26 cellular contexts compared by ENCODE assay signal in genomic region chrX:50839730-50840129, GRCh38.
"Had no signal": no experiment of that assay in that cellular context is flagged by ENCODE, and none has a peak within 500 bp of the region (broad histone marks: within the 10 kb centered on the region; RNA-seq: fewer than 3 reads in every experiment).

No MANE protein-coding gene starts in this region.

- H3K4me3 ChIP-seq: stomach, suprapubic skin, testis, thoracic aorta, thyroid gland, tibial artery, tibial nerve, transverse colon, upper lobe of left lung, uterus, vagina had no signal

- H3K27me3 ChIP-seq: stomach, suprapubic skin, testis, thyroid gland, tibial artery, tibial nerve, transverse colon, upper lobe of left lung, uterus, vagina had no signal

- H3K9me3 ChIP-seq: suprapubic skin, testis, thoracic aorta, thyroid gland, tibial nerve, transverse colon, uterus, vagina had no signal

- ATAC-seq: stimulated activated effector memory CD8-positive, alpha-beta T cell treated with anti-CD3 and anti-CD28 coated beads, Interleukin-12 subunit alpha, Interleukin-12 subunit beta, amount 100 ng/mL, for 72 hours; stimulated activated memory B cell treated with anti-CD40 and anti-IgM and Interleukin-4, amounts not matched to agents 10 μg/mL and 1 μg/mL and 100 μg/mL, for 72 hours; stimulated activated naive B cell treated with anti-CD40 and anti-IgM and Interleukin-4, amounts not matched to agents 10 μg/mL and 1 μg/mL and 100 μg/mL, for 72 hours; stimulated activated naive CD8-positive, alpha-beta T cell treated with anti-CD3 and anti-CD28 coated beads, Interleukin-15, amount 100 ng/mL, for 72 hours; stimulated activated naive CD8-positive, alpha-beta T cell treated with anti-CD3 and anti-CD28 coated beads, Interleukin-15, Interleukin-2, amounts not matched to agents 100 U/mL and 50 U/mL, for 24 hours had no signal

- H3K27ac ChIP-seq: stomach, suprapubic skin, testis, thoracic aorta, thyroid gland, tibial artery, tibial nerve, transverse colon, upper lobe of left lung, uterus, vagina had no signal

- H3K4me1 Mint-ChIP-seq: stimulated activated effector memory CD8-positive, alpha-beta T cell treated with anti-CD3 and anti-CD28 coated beads, Interleukin-12 subunit alpha, Interleukin-12 subunit beta, amount 100 ng/mL, for 72 hours; stimulated activated memory B cell treated with anti-CD40 and anti-IgM and Interleukin-4, amounts not matched to agents 10 μg/mL and 1 μg/mL and 100 μg/mL, for 72 hours; stimulated activated naive B cell treated with anti-CD40 and anti-IgM and Interleukin-4, amounts not matched to agents 10 μg/mL and 1 μg/mL and 100 μg/mL, for 72 hours; stimulated activated naive CD8-positive, alpha-beta T cell treated with anti-CD3 and anti-CD28 coated beads, Interleukin-15, amount 100 ng/mL, for 72 hours had no signal

- H3K36me3 Mint-ChIP-seq: stimulated activated effector memory CD8-positive, alpha-beta T cell treated with anti-CD3 and anti-CD28 coated beads, Interleukin-12 subunit alpha, Interleukin-12 subunit beta, amount 100 ng/mL, for 72 hours; stimulated activated memory B cell treated with anti-CD40 and anti-IgM and Interleukin-4, amounts not matched to agents 10 μg/mL and 1 μg/mL and 100 μg/mL, for 72 hours; stimulated activated naive B cell treated with anti-CD40 and anti-IgM and Interleukin-4, amounts not matched to agents 10 μg/mL and 1 μg/mL and 100 μg/mL, for 72 hours; type B pancreatic cell had no signal

- H3K36me3 ChIP-seq: stomach, suprapubic skin, thoracic aorta, thyroid gland, tibial artery, tibial nerve, transverse colon, upper lobe of left lung, uterus, vagina had no signal

- H3K4me3 Mint-ChIP-seq: stimulated activated effector memory CD8-positive, alpha-beta T cell treated with anti-CD3 and anti-CD28 coated beads, Interleukin-12 subunit alpha, Interleukin-12 subunit beta, amount 100 ng/mL, for 72 hours; stimulated activated memory B cell treated with anti-CD40 and anti-IgM and Interleukin-4, amounts not matched to agents 10 μg/mL and 1 μg/mL and 100 μg/mL, for 72 hours; stimulated activated naive B cell treated with anti-CD40 and anti-IgM and Interleukin-4, amounts not matched to agents 10 μg/mL and 1 μg/mL and 100 μg/mL, for 72 hours; stimulated activated naive CD8-positive, alpha-beta T cell treated with anti-CD3 and anti-CD28 coated beads, Interleukin-15, amount 100 ng/mL, for 72 hours; stimulated activated naive CD8-positive, alpha-beta T cell treated with anti-CD3 and anti-CD28 coated beads, Interleukin-15, Interleukin-2, amounts not matched to agents 100 ng/mL and 50 ng/mL, for 24 hours; type B pancreatic cell had no signal

- H3K27me3 Mint-ChIP-seq: stimulated activated naive CD8-positive, alpha-beta T cell treated with anti-CD3 and anti-CD28 coated beads, Interleukin-15, amount 100 ng/mL, for 72 hours; type B pancreatic cell had no signal

- H3K9me3 Mint-ChIP-seq: stimulated activated effector memory CD8-positive, alpha-beta T cell treated with anti-CD3 and anti-CD28 coated beads, Interleukin-12 subunit alpha, Interleukin-12 subunit beta, amount 100 ng/mL, for 72 hours; stimulated activated memory B cell treated with anti-CD40 and anti-IgM and Interleukin-4, amounts not matched to agents 10 μg/mL and 1 μg/mL and 100 μg/mL, for 72 hours; stimulated activated naive B cell treated with anti-CD40 and anti-IgM and Interleukin-4, amounts not matched to agents 10 μg/mL and 1 μg/mL and 100 μg/mL, for 72 hours; stimulated activated naive CD8-positive, alpha-beta T cell treated with anti-CD3 and anti-CD28 coated beads, Interleukin-15, amount 100 ng/mL, for 72 hours; stimulated activated naive CD8-positive, alpha-beta T cell treated with anti-CD3 and anti-CD28 coated beads, Interleukin-15, Interleukin-2, amounts not matched to agents 100 ng/mL and 50 ng/mL, for 24 hours; type B pancreatic cell had no signal

- DNase-seq: stimulated activated CD4-positive, alpha-beta T cell treated with anti-CD3 and anti-CD28 coated beads, Interleukin-2, amount 100 ng/mL, for 48 hours; stimulated activated CD4-positive, alpha-beta T cell treated with anti-CD3 and anti-CD28 coated beads, Interleukin-4, amount 100 ng/mL, for 1 hour; stimulated activated CD4-positive, alpha-beta T cell treated with anti-CD3 and anti-CD28 coated beads, Interleukin-4, amount 100 ng/mL, for 24 hours; stimulated activated CD4-positive, alpha-beta T cell treated with anti-CD3 and anti-CD28 coated beads, Interleukin-4, amount 100 ng/mL, for 4 hours; stimulated activated CD8-positive, alpha-beta memory T cell treated with anti-CD3 and anti-CD28 coated beads, Interleukin-4, amount 100 ng/mL, for 48 hours; stimulated activated naive B cell treated with anti-CD40 and anti-IgM and Interleukin-4, amounts not matched to agents 10 μg/mL and 1 μg/mL and 100 μg/mL, for 72 hours; stimulated activated naive CD4-positive, alpha-beta T cell; stimulated activated naive CD4-positive, alpha-beta T cell treated with Interleukin-2 at 50 U/mL for 16 hours; stimulated activated naive CD8-positive, alpha-beta T cell treated with anti-CD3 and anti-CD28 coated beads, Interleukin-15, amount 100 ng/mL, for 72 hours; stimulated activated naive CD8-positive, alpha-beta T cell treated with anti-CD3 and anti-CD28 coated beads, Interleukin-15, Interleukin-2, amounts not matched to agents 100 U/mL and 50 U/mL, for 24 hours; stomach; substantia nigra; testis; thyroid gland; tibial artery; transverse colon; upper lobe of left lung; uterus had no signal

- H3K4me1 ChIP-seq: stomach, suprapubic skin, testis, thyroid gland, tibial artery, tibial nerve, transverse colon, upper lobe of left lung, uterus, vagina had no signal

- H3K27ac Mint-ChIP-seq: stimulated activated effector memory CD8-positive, alpha-beta T cell treated with anti-CD3 and anti-CD28 coated beads, Interleukin-12 subunit alpha, Interleukin-12 subunit beta, amount 100 ng/mL, for 72 hours; stimulated activated memory B cell treated with anti-CD40 and anti-IgM and Interleukin-4, amounts not matched to agents 10 μg/mL and 1 μg/mL and 100 μg/mL, for 72 hours; stimulated activated naive B cell treated with anti-CD40 and anti-IgM and Interleukin-4, amounts not matched to agents 10 μg/mL and 1 μg/mL and 100 μg/mL, for 72 hours; stimulated activated naive CD8-positive, alpha-beta T cell treated with anti-CD3 and anti-CD28 coated beads, Interleukin-15, amount 100 ng/mL, for 72 hours; stimulated activated naive CD8-positive, alpha-beta T cell treated with anti-CD3 and anti-CD28 coated beads, Interleukin-15, Interleukin-2, amounts not matched to agents 100 ng/mL and 50 ng/mL, for 24 hours; type B pancreatic cell had no signal
